11 cellular contexts compared by ENCODE assay signal in the genomic region with DNA sequence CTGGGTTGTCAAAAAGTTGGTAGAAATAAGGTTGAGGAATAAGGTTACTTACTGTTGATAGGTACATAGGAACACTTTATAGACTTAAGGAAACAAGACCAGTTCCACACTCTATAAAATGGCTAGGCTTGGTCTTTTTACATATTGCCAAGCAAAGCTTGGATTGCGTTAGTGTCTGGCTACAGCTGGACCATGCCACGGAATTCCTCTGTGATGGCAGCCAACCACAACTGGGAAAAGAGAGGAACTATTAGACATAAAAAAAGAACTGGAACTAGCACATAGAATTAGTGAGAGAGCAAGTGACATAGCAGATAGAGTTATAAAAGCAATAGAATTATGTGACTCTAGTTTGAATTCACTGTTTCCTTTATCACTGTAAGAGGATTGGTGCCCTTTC. TPM values are rescaled to one million over a fixed set of nuclear protein-coding genes. Genes with fewer than 3 reads are reported as not detected.
"Had no signal": no experiment of that assay in that cellular context is flagged by ENCODE, and none has a peak within 500 bp of the region (broad histone marks: within the 10 kb centered on the region; RNA-seq: fewer than 3 reads in every experiment).

No MANE protein-coding gene starts in this region.

- H3K4me1 ChIP-seq: HAP-1 had no signal

- H3K36me3 Mint-ChIP-seq: IgD-negative memory B cell had no signal

- H3K27ac ChIP-seq: GM23248, HL-60 had no signal

- H3K4me3 Mint-ChIP-seq: HFFc6, IgD-negative memory B cell had no signal

- H3K4me3 ChIP-seq: GM23248, HAP-1 had no signal

- H3K9me3 ChIP-seq: HAP-1 had no signal

- DNase-seq: GM23248, GOT3, H7, HFFc6, KBM-7 had no signal

- ATAC-seq: HCT116, HepG2 had no signal

- H3K27me3 Mint-ChIP-seq: IgD-negative memory B cell had no signal

- H3K4me1 Mint-ChIP-seq: IgD-negative memory B cell had no signal

- H3K36me3 ChIP-seq: HAP-1 had no signal

- H3K27ac Mint-ChIP-seq: HFFc6, IgD-negative memory B cell had no signal

RNA-seq across cellular contexts. Expression of a gene that starts 17.7 kb away (rescaled TPM):
- total RNA-seq: GM23248, HFFc6, HT1080 had no signal
